ENCODE assay signal across 8 cellular contexts in genomic region chr3:152834354-152835310, GRCh38. TPM values are rescaled to one million over a fixed set of nuclear protein-coding genes. Genes with fewer than 3 reads are reported as not detected.
A peak's percentile ranks its signal among the peaks of the same experiment; 100 is the strongest.
DNase-seq lines count a peak whose midpoint lies in the region; ATAC-seq and TF ChIP-seq lines count a peak whose summit lies in the region.

Gene P2RY1, plus strand, starts transcription at chr3:152835131. Its CDS starts 652 bp downstream, at chr3:152835783.

- ATAC-seq in CD4-positive, CD25-positive, alpha-beta regulatory T cell (ENCODE audit: low read depth in 2 of 2), result peak; percentile 33 to 36
- ATAC-seq in HG03097 (IDR thresholded peaks at IDR 0.05; ENCODE audit: low FRiP score, unreplicated experiment) (peak; percentile 80), Right ventricle myocardium superior (ENCODE audit: poor library complexity) (peak; percentile 93)

- peaks cover 12% of the 10 kb centered on the region for H3K27me3 ChIP-seq in CD4-positive, CD25-positive, alpha-beta regulatory T cell (ENCODE audit: control insufficient read depth, insufficient read depth, low read length)

- no peak within 1 kb of the TSS for H3K27ac ChIP-seq in CD4-positive, CD25-positive, alpha-beta regulatory T cell (ENCODE audit: insufficient read depth, low read length, poor library complexity, severe bottlenecking)

- H3K36me3 ChIP-seq in CD4-positive, CD25-positive, alpha-beta regulatory T cell (ENCODE audit: control insufficient read depth, insufficient read depth, low read length), result no peaks in the 10 kb centered on the region

- intact Hi-C loops in Right ventricle myocardium superior (cut with DNase I), result no loop called here

- peak within 1 kb of the TSS in 1 of 3 donors; percentile 89 for H3K27ac Mint-ChIP-seq in CD4-positive, CD25-positive, alpha-beta regulatory T cell
- no peak within 1 kb of the TSS for H3K27ac Mint-ChIP-seq in activated naive CD4-positive, alpha-beta T cell treated with anti-CD3 and anti-CD28 coated beads, Interleukin-2, amount 50 U/mL, for 24 hours

- in situ Hi-C loops in GM18951 (cut with MboI; ENCODE audit: low sequenced_read_pairs, unreplicated experiment), result no loop called here

- peak in 2 of 3 donors; percentile 1 to 61 for DNase-seq in CD4-positive, CD25-positive, alpha-beta regulatory T cell
- peak; percentile 90 to 94 for DNase-seq in NCI-H524 (lab: John Stamatoyannopoulos, UW)
- DNase-seq in Right ventricle myocardium superior, result peak; percentile 80
- DNase-seq in occipital lobe (lab: John Stamatoyannopoulos, UW), result peak; percentile 27
- no peak for DNase-seq in NCI-H187 (lab: John Stamatoyannopoulos, UW)

- H3K4me3 Mint-ChIP-seq in CD4-positive, CD25-positive, alpha-beta regulatory T cell, result peak within 1 kb of the TSS; percentile 77 to 87 (median 80)
- H3K4me3 Mint-ChIP-seq in activated naive CD4-positive, alpha-beta T cell treated with anti-CD3 and anti-CD28 coated beads, Interleukin-2, amount 50 U/mL, for 24 hours, result peak within 1 kb of the TSS; percentile 79

- H3K9me3 Mint-ChIP-seq in CD4-positive, CD25-positive, alpha-beta regulatory T cell, result peaks cover 0 to 4% (median 0%) of the 10 kb centered on the region in 7 donors
- no peaks in the 10 kb centered on the region for H3K9me3 Mint-ChIP-seq in activated naive CD4-positive, alpha-beta T cell treated with anti-CD3 and anti-CD28 coated beads, Interleukin-2, amount 50 U/mL, for 24 hours

- H3K27me3 Mint-ChIP-seq in CD4-positive, CD25-positive, alpha-beta regulatory T cell, result peaks cover 36% of the 10 kb centered on the region
- H3K27me3 Mint-ChIP-seq in activated naive CD4-positive, alpha-beta T cell treated with anti-CD3 and anti-CD28 coated beads, Interleukin-2, amount 50 U/mL, for 24 hours, result peaks cover 32% of the 10 kb centered on the region

- H3K4me1 ChIP-seq in CD4-positive, CD25-positive, alpha-beta regulatory T cell (ENCODE audit: control insufficient read depth, insufficient read depth, low read length, poor library complexity, severe bottlenecking), result peaks cover 4% of the 10 kb centered on the region

- TF ChIP-seq POLR2A in GM18951 (IDR thresholded peaks at IDR 0.05; ENCODE audit: extremely low read depth, insufficient read depth, insufficient read length), result peak; percentile 56

- no peaks in the 10 kb centered on the region for H3K9me3 ChIP-seq in CD4-positive, CD25-positive, alpha-beta regulatory T cell (ENCODE audit: control insufficient read depth in 2 of 2, low read length in 2 of 2)

- no peaks in the 10 kb centered on the region for H3K36me3 Mint-ChIP-seq in CD4-positive, CD25-positive, alpha-beta regulatory T cell
- no peaks in the 10 kb centered on the region for H3K36me3 Mint-ChIP-seq in activated naive CD4-positive, alpha-beta T cell treated with anti-CD3 and anti-CD28 coated beads, Interleukin-2, amount 50 U/mL, for 24 hours

- peaks cover 0 to 22% (median 3%) of the 10 kb centered on the region in 4 donors for H3K4me1 Mint-ChIP-seq in CD4-positive, CD25-positive, alpha-beta regulatory T cell
- H3K4me1 Mint-ChIP-seq in activated naive CD4-positive, alpha-beta T cell treated with anti-CD3 and anti-CD28 coated beads, Interleukin-2, amount 50 U/mL, for 24 hours, result peaks cover 20% of the 10 kb centered on the region

- H3K4me3 ChIP-seq in CD4-positive, CD25-positive, alpha-beta regulatory T cell (ENCODE audit: low read depth, low read length), result no peak within 1 kb of the TSS

RNA-seq across cellular contexts. Expression of gene P2RY1, which starts in this region (rescaled TPM):
- total RNA-seq in CD4-positive, CD25-positive, alpha-beta regulatory T cell, result 0.57 TPM
- polyA plus RNA-seq in CD4-positive, CD25-positive, alpha-beta regulatory T cell, result under 1 TPM in 3 of 4 donors, not detected in 1; 0.08 to 0.13 (median 0.10) TPM
- total RNA-seq in Right ventricle myocardium superior (9.5 TPM), occipital lobe (9.5 TPM)

Comparison
In these comparisons a context has a peak if more than half of its experiments do, and no peak if none do; other contexts are left out.
1. Peak in DNase-seq and ATAC-seq in CD4-positive, CD25-positive, alpha-beta regulatory T cell; RNA of the gene not detected or under 1 TPM.
2. ATAC-seq: peak in every context shown above with its lines; median percentile 93 in Right ventricle myocardium superior; 80 in HG03097; 34 in CD4-positive, CD25-positive, alpha-beta regulatory T cell.
3. DNase-seq: peak in NCI-H524 (2 of 2), Right ventricle myocardium superior (single experiment) and occipital lobe (single experiment); none in NCI-H187 (0 of 2).